1 cellular context compared by ENCODE assay signal in genomic region chr12:71664411-71665108, GRCh38.
TF ChIP-seq lines count a peak whose summit lies in the region.

No MANE protein-coding gene starts in this region.

TF ChIP-seq in K562, 482 proteins besides CTCF, POLR2A, EP300 and RAD21 (continued from another document and continues in another):
- TF ChIP-seq TCF15 (CRISPR knock-in tag; IDR thresholded peaks at IDR 0.05) (no peak), ZNF511 (CRISPR knock-in tag; IDR thresholded peaks at IDR 0.05) (peak; percentile 57; the same call in 1 of the 2 replicates), ZZZ3 (IDR thresholded peaks at IDR 0.05) (no peak), MCM7 (IDR thresholded peaks at IDR 0.05) (no peak), BMI1 (IDR thresholded peaks at IDR 0.05; ENCODE audit: low read length) (no peak), ZNF384 (IDR thresholded peaks at IDR 0.05; ENCODE audit: low read depth, low read length) (no peak), ZNF561 (CRISPR knock-in tag; conservative IDR thresholded peaks at IDR 0.05) (no peak), MTA1 (IDR thresholded peaks at IDR 0.05; ENCODE audit: borderline replicate concordance) (0 out of 2 replicates have a peak, but pooled peaks have one; percentile 9), SMC3 (conservative IDR thresholded peaks at IDR 0.05; ENCODE audit: insufficient read depth, low read depth, low read length) (no peak), DEAF1 (CRISPR knock-in tag; IDR thresholded peaks at IDR 0.05) (no peak), TAF9B (IDR thresholded peaks at IDR 0.05; ENCODE audit: partially characterized antibody) (peak; percentile 33), JUND (IDR thresholded peaks at IDR 0.05; ENCODE audit: borderline replicate concordance, low read depth, low read length) (no peak), JUND (tag; IDR thresholded peaks at IDR 0.05; ENCODE audit: borderline replicate concordance, low read depth, low read length) (0 out of 3 replicates have a peak, but pooled peaks have one; percentile 2), ID3 (CRISPR knock-in tag; IDR thresholded peaks at IDR 0.05) (no peak), ID3 (tag; IDR thresholded peaks at IDR 0.05) (no peak), GTF2A2 (tag; IDR thresholded peaks at IDR 0.05) (no peak), MXI1 (IDR thresholded peaks at IDR 0.05; ENCODE audit: low read depth, low read length) (no peak), ZBTB1 (CRISPR knock-in tag; IDR thresholded peaks at IDR 0.05; ENCODE audit: borderline replicate concordance, low read depth) (no peak), RBM17 (IDR thresholded peaks at IDR 0.05; ENCODE audit: borderline replicate concordance, low read depth, low read length) (no peak), SREBF1 (IDR thresholded peaks at IDR 0.05; ENCODE audit: borderline replicate concordance, low read depth, low read length) (no peak), ZNF445 (CRISPR knock-in tag; IDR thresholded peaks at IDR 0.05; ENCODE audit: low read depth) (no peak), CHD7 (IDR thresholded peaks at IDR 0.05; ENCODE audit: low read depth, low read length) (no peak), RAD51 (IDR thresholded peaks at IDR 0.05; ENCODE audit: borderline replicate concordance, low read depth) (no peak), ZBTB11 (CRISPR knock-in tag; IDR thresholded peaks at IDR 0.05) (peak in 1 of 3 experiments; percentile 32; a peak in 1 of 6 replicates), ZNF146 (CRISPR knock-in tag; IDR thresholded peaks at IDR 0.05; ENCODE audit: unreplicated experiment) (no peak), CAMTA2 (CRISPR knock-in tag; conservative IDR thresholded peaks at IDR 0.05) (no peak), ZBTB43 (CRISPR knock-in tag; IDR thresholded peaks at IDR 0.05) (no peak), CBFB (CRISPR knock-in tag; IDR thresholded peaks at IDR 0.05) (0 out of 2 replicates have a peak, but pooled peaks have one; percentile 64), TEAD1 (CRISPR knock-in tag; IDR thresholded peaks at IDR 0.05) (0 out of 4 replicates have a peak, but pooled peaks of 1 of the 2 experiments have one; percentile 61), POLR2B (IDR thresholded peaks at IDR 0.05; ENCODE audit: low read depth, partially characterized antibody) (no peak), NFXL1 (CRISPR knock-in tag; IDR thresholded peaks at IDR 0.05) (no peak), ARID4B (CRISPR knock-in tag; IDR thresholded peaks at IDR 0.05) (peak; percentile 82; the same call in 1 of the 2 replicates), NR1H2 (CRISPR knock-in tag; IDR thresholded peaks at IDR 0.05) (no peak), YY1 (IDR thresholded peaks at IDR 0.05; ENCODE audit: borderline replicate concordance in 1 of 3, control insufficient read depth in 1 of 3, extremely low read depth in 1 of 3, insufficient read depth in 3 of 3, insufficient read length in 1 of 3, insufficient replicate concordance in 2 of 3, low read depth in 1 of 3, low read length in 2 of 3) (no peak), RNF2 (IDR thresholded peaks at IDR 0.05) (no peak), DIDO1 (tag; IDR thresholded peaks at IDR 0.05; ENCODE audit: low read depth) (no peak)
